Comparison of ENCODE assay signal across 20 cellular contexts in the genomic region with DNA sequence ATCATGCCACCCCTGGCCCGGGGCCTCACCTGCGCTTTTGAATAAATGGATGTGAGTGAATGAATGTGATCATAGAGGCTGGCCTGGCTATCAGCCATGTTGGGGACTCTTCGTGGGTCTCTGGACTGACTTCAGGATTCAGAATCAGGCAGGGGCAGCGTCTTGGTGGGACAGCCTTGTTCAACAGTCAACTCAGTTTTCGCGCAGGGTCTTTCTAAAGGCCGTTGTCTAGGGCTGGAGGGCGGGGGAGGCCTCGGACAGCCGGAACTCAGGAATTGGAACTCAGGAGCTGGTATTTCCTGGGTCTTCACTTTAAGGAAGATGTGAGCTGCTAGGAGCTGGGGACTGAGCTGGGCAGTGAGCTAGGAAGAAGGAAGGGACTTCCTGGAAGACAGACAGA.
DNase-seq lines count a peak whose midpoint lies in the region; ATAC-seq, FAIRE-seq and TF ChIP-seq lines count a peak whose summit lies in the region.
"Had no signal": no experiment of that assay in that cellular context is flagged by ENCODE, and none has a peak within 500 bp of the region (broad histone marks: within the 10 kb centered on the region; RNA-seq: fewer than 3 reads in every experiment).

No MANE protein-coding gene starts in this region.

- H4K20me1 ChIP-seq in neural progenitor cell (ENCODE audit: low read depth): peaks cover 6% of the 10 kb centered on the region

- TF ChIP-seq CTCF in CD14-positive monocyte (IDR thresholded peaks at IDR 0.05) (no peak), endodermal cell (conservative IDR thresholded peaks at IDR 0.05) (no peak), neural progenitor cell (IDR thresholded peaks at IDR 0.05) (no peak), D721Med (IDR thresholded peaks at IDR 0.05; ENCODE audit: insufficient read depth, missing control alignments) (no peak)
- no peak for TF ChIP-seq CTCF in CD4-positive, alpha-beta T cell (IDR thresholded peaks at IDR 0.05)

- H3K4me3 ChIP-seq in endodermal cell (ENCODE audit: low read length) (no peak overlapping the region), neural progenitor cell (no peak overlapping the region)
- H3K4me3 ChIP-seq: A549, GM23338 had no signal

- CTCF ChIA-PET in CD4-positive, alpha-beta T cell (lab: Charles Lee): no interaction called here

- no peak for ATAC-seq in CD4-positive, alpha-beta T cell (ENCODE audit: poor library complexity)
- ATAC-seq: A549; CD8-positive, alpha-beta T cell; GM23338 had no signal

- DNase-seq in T-helper 1 cell (no peak), CD14-positive monocyte (ENCODE audit: low spot score) (peak; percentile 16), endodermal cell (no peak), neural progenitor cell (ENCODE audit: low spot score) (no peak), OCI-M2 (lab: John Stamatoyannopoulos, UW; ENCODE audit: unreplicated experiment) (no peak), D721Med (ENCODE audit: insufficient read length, low spot score) (no peak)
- DNase-seq in CD4-positive, alpha-beta T cell: no peak
- DNase-seq: AML-193; CD8-positive, alpha-beta T cell; COR-L47; H9 had no signal

- no peaks in the 10 kb centered on the region for H3K4me1 Mint-ChIP-seq in T-helper 1 cell treated with Interleukin-12 subunit alpha and Interleukin-12 subunit beta and Interleukin-4 antibody, amounts not matched to agents 30 μg/mL and 1 μg/mL, for 36 hours (ENCODE audit: low read depth)
- H3K4me1 Mint-ChIP-seq in CD14-positive monocyte: no peaks in the 10 kb centered on the region
- peaks cover 18% of the 10 kb centered on the region for H3K4me1 Mint-ChIP-seq in endodermal cell
- peaks cover 64% of the 10 kb centered on the region for H3K4me1 Mint-ChIP-seq in neural progenitor cell
- H3K4me1 Mint-ChIP-seq in CD4-positive, alpha-beta T cell (ENCODE audit: low read depth): no peaks in the 10 kb centered on the region

- intact Hi-C loops in CD14-positive monocyte (cut with micrococcal nuclease): no loop called here
- intact Hi-C loops in CD4-positive, alpha-beta T cell (cut with DNase I, micrococcal nuclease): loop anchor here in 1 of 2 experiments (5.0 kb wide), 1 partner anchor 74 kb away; no protein-coding TSS in a partner anchor

- no peaks in the 10 kb centered on the region for H3K79me2 ChIP-seq in neural progenitor cell (ENCODE audit: low read depth)

- H3K36me3 ChIP-seq in endodermal cell (ENCODE audit: control insufficient read depth, insufficient read depth, low read length) (no peaks in the 10 kb centered on the region), neural progenitor cell (no peaks in the 10 kb centered on the region)

- H3K27ac Mint-ChIP-seq in T-helper 1 cell treated with Interleukin-12 subunit alpha and Interleukin-12 subunit beta and Interleukin-4 antibody, amounts not matched to agents 30 μg/mL and 1 μg/mL, for 36 hours: peak overlapping the region; percentile 33
- H3K27ac Mint-ChIP-seq in CD14-positive monocyte (no peak overlapping the region), endodermal cell (no peak overlapping the region), neural progenitor cell (peak overlapping the region; percentile 90)
- H3K27ac Mint-ChIP-seq in CD4-positive, alpha-beta T cell: no peak overlapping the region
- H3K27ac Mint-ChIP-seq: CD8-positive, alpha-beta T cell; GM23338; H9; IgD-negative memory B cell had no signal

- H3K27ac ChIP-seq in endodermal cell (ENCODE audit: low read depth, low read length): peak overlapping the region; percentile 69
- H3K27ac ChIP-seq in neural progenitor cell: no peak overlapping the region
- no peak overlapping the region for H3K27ac ChIP-seq in CD4-positive, alpha-beta T cell (ENCODE audit: low read depth, low read length)
- H3K27ac ChIP-seq: 22Rv1, A549, C4-2B had no signal

- H3K4me3 Mint-ChIP-seq in T-helper 1 cell treated with Interleukin-12 subunit alpha and Interleukin-12 subunit beta and Interleukin-4 antibody, amounts not matched to agents 30 μg/mL and 1 μg/mL, for 36 hours: no peak overlapping the region
- H3K4me3 Mint-ChIP-seq in CD14-positive monocyte (no peak overlapping the region), endodermal cell (no peak overlapping the region), neural progenitor cell (no peak overlapping the region)
- no peak overlapping the region for H3K4me3 Mint-ChIP-seq in CD4-positive, alpha-beta T cell
- H3K4me3 Mint-ChIP-seq: CD8-positive, alpha-beta T cell; GM23338; H9 had no signal

- 94 to 95% methylated on average over 5 to 10 of the region's 10 CpGs for WGBS in endodermal cell (ENCODE audit: insufficient coverage in 1 of 2, insufficient read length in 1 of 2), 2 experiments

- no peak overlapping the region for H2AFZ ChIP-seq in neural progenitor cell (replicated peaks)
- H2AFZ ChIP-seq: GM23338 had no signal

- H3K4me2 ChIP-seq in neural progenitor cell: no peak overlapping the region
- H3K4me2 ChIP-seq: A549, GM23338 had no signal

- POLR2A ChIA-PET in CD4-positive, alpha-beta T cell (lab: Charles Lee): no interaction called here

- H3K27me3 Mint-ChIP-seq in T-helper 1 cell treated with Interleukin-12 subunit alpha and Interleukin-12 subunit beta and Interleukin-4 antibody, amounts not matched to agents 30 μg/mL and 1 μg/mL, for 36 hours (ENCODE audit: low read depth): peaks cover 4% of the 10 kb centered on the region
- H3K27me3 Mint-ChIP-seq in CD14-positive monocyte (ENCODE audit: low read depth in 3 of 3): peaks cover 13 to 19% (median 19%) of the 10 kb centered on the region in 3 donors
- peaks cover 1% of the 10 kb centered on the region for H3K27me3 Mint-ChIP-seq in endodermal cell (ENCODE audit: insufficient read depth)
- peaks cover 11% of the 10 kb centered on the region for H3K27me3 Mint-ChIP-seq in neural progenitor cell (ENCODE audit: insufficient read depth, low read depth)
- no peaks in the 10 kb centered on the region for H3K27me3 Mint-ChIP-seq in CD4-positive, alpha-beta T cell

- H3K27me3 ChIP-seq in endodermal cell (ENCODE audit: control insufficient read depth, insufficient read depth, low read length, poor library complexity, severe bottlenecking) (peaks cover under 1% of the 10 kb centered on the region), neural progenitor cell (no peaks in the 10 kb centered on the region)
- H3K27me3 ChIP-seq in CD4-positive, alpha-beta T cell (ENCODE audit: control insufficient read depth, insufficient read depth, low read length): no peaks in the 10 kb centered on the region

- no peak overlapping the region for H3K9ac ChIP-seq in endodermal cell (ENCODE audit: extremely low read depth, low read length, poor library complexity, severe bottlenecking)
- no peak overlapping the region for H3K9ac ChIP-seq in neural progenitor cell

- FAIRE-seq in D721Med (lab: Jason Lieb, UNC): no peak
- FAIRE-seq: A549, G401.6, GM12891, HepG2 had no signal

- no peaks in the 10 kb centered on the region for H3K4me1 ChIP-seq in endodermal cell (ENCODE audit: control insufficient read depth, insufficient read depth, low read length)
- H3K4me1 ChIP-seq in neural progenitor cell: peaks cover 29% of the 10 kb centered on the region
- H3K4me1 ChIP-seq: A549 had no signal

- H3K9me3 ChIP-seq in endodermal cell (ENCODE audit: control insufficient read depth, low read length) (no peaks in the 10 kb centered on the region), neural progenitor cell (ENCODE audit: low read depth) (no peaks in the 10 kb centered on the region)
- H3K9me3 ChIP-seq in CD4-positive, alpha-beta T cell (ENCODE audit: control insufficient read depth, low read length): no peaks in the 10 kb centered on the region
- H3K9me3 ChIP-seq: A549 had no signal

- H3K9me3 Mint-ChIP-seq in T-helper 1 cell treated with Interleukin-12 subunit alpha and Interleukin-12 subunit beta and Interleukin-4 antibody, amounts not matched to agents 30 μg/mL and 1 μg/mL, for 36 hours: no peaks in the 10 kb centered on the region
- peaks cover 0 to 2% (median 0%) of the 10 kb centered on the region in 7 donors for H3K9me3 Mint-ChIP-seq in CD14-positive monocyte
- no peaks in the 10 kb centered on the region for H3K9me3 Mint-ChIP-seq in endodermal cell
- no peaks in the 10 kb centered on the region for H3K9me3 Mint-ChIP-seq in neural progenitor cell
- H3K9me3 Mint-ChIP-seq in CD4-positive, alpha-beta T cell: no peaks in the 10 kb centered on the region
- H3K9me3 Mint-ChIP-seq: CD8-positive, alpha-beta T cell; GM23338; H9; IgD-negative memory B cell had no signal

- H3K36me3 Mint-ChIP-seq in T-helper 1 cell treated with Interleukin-12 subunit alpha and Interleukin-12 subunit beta and Interleukin-4 antibody, amounts not matched to agents 30 μg/mL and 1 μg/mL, for 36 hours (ENCODE audit: low read depth): no peaks in the 10 kb centered on the region
- H3K36me3 Mint-ChIP-seq in CD14-positive monocyte (no peaks in the 10 kb centered on the region), endodermal cell (ENCODE audit: low read depth) (no peaks in the 10 kb centered on the region), neural progenitor cell (no peaks in the 10 kb centered on the region)
- H3K36me3 Mint-ChIP-seq in CD4-positive, alpha-beta T cell (ENCODE audit: low read depth): no peaks in the 10 kb centered on the region
- H3K36me3 Mint-ChIP-seq: CD8-positive, alpha-beta T cell; IgD-negative memory B cell had no signal

- H3F3A ChIP-seq in neural progenitor cell (ENCODE audit: low read depth): peaks cover 11% of the 10 kb centered on the region

Comparison
In these comparisons a context has a peak if more than half of its experiments do, and no peak if none do; other contexts are left out.
1. H3K27ac Mint-ChIP-seq: peak in T-helper 1 cell treated with Interleukin-12 subunit alpha and Interleukin-12 subunit beta and Interleukin-4 antibody, amounts not matched to agents 30 μg/mL and 1 μg/mL, for 36 hours (single experiment) and neural progenitor cell (single experiment); none in CD14-positive monocyte (0 of 7), endodermal cell (single experiment) and CD4-positive, alpha-beta T cell (single experiment).